In the genomic region with DNA sequence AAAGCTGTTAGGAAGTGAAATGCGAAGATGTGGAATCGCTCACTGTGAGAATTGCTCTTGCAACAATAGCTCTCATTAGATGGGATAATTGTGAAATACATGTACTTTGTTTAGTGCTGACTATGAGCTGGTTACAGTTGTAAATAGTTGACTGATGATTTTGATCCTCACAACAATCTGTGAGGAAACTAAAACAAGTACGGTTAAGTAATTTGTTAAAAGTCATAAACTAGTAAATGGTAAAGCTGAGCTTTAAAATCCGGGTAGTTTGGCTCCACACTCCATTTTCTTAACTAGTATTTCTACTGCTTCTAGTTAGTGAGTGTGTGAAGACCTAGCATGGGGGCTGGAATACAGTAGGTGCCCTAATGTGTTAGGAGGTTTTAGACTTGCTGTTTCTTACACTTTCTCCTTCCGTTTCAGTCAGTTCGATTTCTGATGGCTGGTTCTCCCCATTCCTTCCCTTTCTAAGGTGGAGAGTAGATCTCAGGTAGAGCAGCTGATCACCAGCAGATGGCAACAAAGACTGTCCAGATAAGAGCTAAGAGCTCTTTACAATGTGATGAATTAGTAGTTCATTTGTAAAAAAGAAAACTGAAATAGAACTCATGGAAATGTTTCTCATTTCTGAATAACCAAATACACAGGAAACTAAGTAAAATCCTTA, we compare ENCODE assay signal across 8 cellular contexts. TPM values are rescaled to one million over a fixed set of nuclear protein-coding genes. Genes with fewer than 3 reads are reported as not detected.
A peak's percentile ranks its signal among the peaks of the same experiment; 100 is the strongest.
DNase-seq lines count a peak whose midpoint lies in the region; ATAC-seq and TF ChIP-seq lines count a peak whose summit lies in the region.

No MANE protein-coding gene starts in this region.

- peaks cover 41% of the 10 kb centered on the region for H3K4me1 Mint-ChIP-seq in activated T-helper 2 cell treated with anti-CD3 and anti-CD28 coated beads, Interferon-gamma antibody, Interleukin-2, Interleukin-4, amounts not matched to agents 10 μg/mL and 5 μg/mL and 100 μg/mL, durations not matched to agents 14 hours and 24 hours and 36 hours (ENCODE audit: low read depth)
- H3K4me1 Mint-ChIP-seq in stimulated activated effector memory CD8-positive, alpha-beta T cell treated with anti-CD3 and anti-CD28 coated beads, Interleukin-12 subunit alpha, Interleukin-12 subunit beta, amount 100 ng/mL, for 72 hours, result peaks cover 42% of the 10 kb centered on the region

- H3K36me3 Mint-ChIP-seq in activated T-helper 2 cell treated with anti-CD3 and anti-CD28 coated beads, Interferon-gamma antibody, Interleukin-2, Interleukin-4, amounts not matched to agents 10 μg/mL and 5 μg/mL and 100 μg/mL, durations not matched to agents 14 hours and 24 hours and 36 hours (ENCODE audit: low read depth), result no peaks in the 10 kb centered on the region
- H3K36me3 Mint-ChIP-seq in stimulated activated effector memory CD8-positive, alpha-beta T cell treated with anti-CD3 and anti-CD28 coated beads, Interleukin-12 subunit alpha, Interleukin-12 subunit beta, amount 100 ng/mL, for 72 hours, result peaks cover 22% of the 10 kb centered on the region

- 59% methylated on average over 6 of the region's 6 CpGs for WGBS in hepatocyte (ENCODE audit: low lambda C conversion rate, missing lambda C conversion rate)

- H3K4me3 Mint-ChIP-seq in activated T-helper 2 cell treated with anti-CD3 and anti-CD28 coated beads, Interferon-gamma antibody, Interleukin-2, Interleukin-4, amounts not matched to agents 10 μg/mL and 5 μg/mL and 100 μg/mL, durations not matched to agents 14 hours and 24 hours and 36 hours (ENCODE audit: low read depth), result peak overlapping the region; percentile 2
- no peak overlapping the region for H3K4me3 Mint-ChIP-seq in stimulated activated effector memory CD8-positive, alpha-beta T cell treated with anti-CD3 and anti-CD28 coated beads, Interleukin-12 subunit alpha, Interleukin-12 subunit beta, amount 100 ng/mL, for 72 hours

- H3K27me3 ChIP-seq in hepatocyte, result no peaks in the 10 kb centered on the region

- ATAC-seq in HG02884 (IDR thresholded peaks at IDR 0.05; ENCODE audit: unreplicated experiment), result peak; percentile 24
- peak; percentile 35 for ATAC-seq in stimulated activated effector memory CD8-positive, alpha-beta T cell treated with anti-CD3 and anti-CD28 coated beads, Interleukin-12 subunit alpha, Interleukin-12 subunit beta, amount 100 ng/mL, for 72 hours

- no peaks in the 10 kb centered on the region for H3K36me3 ChIP-seq in hepatocyte (replicated peaks; ENCODE audit: insufficient read depth, low read depth)

- no peak overlapping the region for H2AFZ ChIP-seq in hepatocyte

- DNase-seq in activated gamma-delta T cell treated with Interleukin-2 at 50 U/mL for 16 hours (peak; percentile 22), activated gamma-delta T cell (lab: John Stamatoyannopoulos, UW) (no peak), NCI-H460 (ENCODE audit: extremely low read depth, low read depth) (peak; percentile 51), hepatocyte (ENCODE audit: low spot score) (peak; percentile 70), T-helper 9 cell (no peak)
- DNase-seq in activated T-helper 2 cell treated with anti-CD3 and anti-CD28 coated beads, Interferon-gamma antibody, Interleukin-2, Interleukin-4, amounts not matched to agents 10 μg/mL and 5 μg/mL and 100 μg/mL, durations not matched to agents 14 hours and 24 hours and 36 hours (ENCODE audit: low spot score), result peak; percentile 18
- no peak for DNase-seq in stimulated activated effector memory CD8-positive, alpha-beta T cell treated with anti-CD3 and anti-CD28 coated beads, Interleukin-12 subunit alpha, Interleukin-12 subunit beta, amount 100 ng/mL, for 72 hours (ENCODE audit: low spot score in 2 of 2)

- no peak overlapping the region for H3K27ac ChIP-seq in hepatocyte

- peak overlapping the region; percentile 3 for H3K4me2 ChIP-seq in hepatocyte

- H3K27ac Mint-ChIP-seq in activated T-helper 2 cell treated with anti-CD3 and anti-CD28 coated beads, Interferon-gamma antibody, Interleukin-2, Interleukin-4, amounts not matched to agents 10 μg/mL and 5 μg/mL and 100 μg/mL, durations not matched to agents 14 hours and 24 hours and 36 hours, result no peak overlapping the region
- peak overlapping the region; percentile 60 for H3K27ac Mint-ChIP-seq in stimulated activated effector memory CD8-positive, alpha-beta T cell treated with anti-CD3 and anti-CD28 coated beads, Interleukin-12 subunit alpha, Interleukin-12 subunit beta, amount 100 ng/mL, for 72 hours

- H3K79me2 ChIP-seq in hepatocyte, result no peaks in the 10 kb centered on the region

- no peaks in the 10 kb centered on the region for H3K9me3 Mint-ChIP-seq in activated T-helper 2 cell treated with anti-CD3 and anti-CD28 coated beads, Interferon-gamma antibody, Interleukin-2, Interleukin-4, amounts not matched to agents 10 μg/mL and 5 μg/mL and 100 μg/mL, durations not matched to agents 14 hours and 24 hours and 36 hours
- no peaks in the 10 kb centered on the region for H3K9me3 Mint-ChIP-seq in stimulated activated effector memory CD8-positive, alpha-beta T cell treated with anti-CD3 and anti-CD28 coated beads, Interleukin-12 subunit alpha, Interleukin-12 subunit beta, amount 100 ng/mL, for 72 hours

- H3K9me3 ChIP-seq in hepatocyte (ENCODE audit: low read depth), result no peaks in the 10 kb centered on the region

- TF ChIP-seq CTCF in hepatocyte (IDR thresholded peaks at IDR 0.05; ENCODE audit: poor library complexity), result peak; percentile 85

- intact Hi-C loops in activated T-helper 2 cell treated with anti-CD3 and anti-CD28 coated beads, Interferon-gamma antibody, Interleukin-2, Interleukin-4, amounts not matched to agents 10 μg/mL and 5 μg/mL and 100 μg/mL, durations not matched to agents 14 hours and 24 hours and 36 hours (cut with micrococcal nuclease), result loop anchor here (1.0 to 10.0 kb wide), 5 partner anchors 66 to 834 kb away; no protein-coding TSS in a partner anchor

- no peaks in the 10 kb centered on the region for H4K20me1 ChIP-seq in hepatocyte (ENCODE audit: insufficient read depth, poor library complexity, severe bottlenecking)

- no peak overlapping the region for H3K4me3 ChIP-seq in hepatocyte

- H3K4me1 ChIP-seq in hepatocyte (ENCODE audit: insufficient read depth), result no peaks in the 10 kb centered on the region

- H3K9me2 ChIP-seq in hepatocyte (replicated peaks; ENCODE audit: insufficient read depth), result no peaks in the 10 kb centered on the region

- no peaks in the 10 kb centered on the region for H3K27me3 Mint-ChIP-seq in activated T-helper 2 cell treated with anti-CD3 and anti-CD28 coated beads, Interferon-gamma antibody, Interleukin-2, Interleukin-4, amounts not matched to agents 10 μg/mL and 5 μg/mL and 100 μg/mL, durations not matched to agents 14 hours and 24 hours and 36 hours (ENCODE audit: low read depth)

RNA-seq across cellular contexts. Expression of gene CYP2R1, which starts 16.3 kb away (rescaled TPM):
- total RNA-seq in NCI-H460 (2014; rRNA removed; shearing (Covaris generic)), result 23.0 and 26.1 TPM in 2 replicates
- polyA plus RNA-seq in NCI-H460 (2014; cell fraction: nucleus; rRNA removed), result 23.6 and 24.3 TPM in 2 replicates
- 18.2 and 20.8 TPM in 2 replicates for total RNA-seq in activated T-helper 2 cell treated with anti-CD3 and anti-CD28 coated beads, Interferon-gamma antibody, Interleukin-2, Interleukin-4, amounts not matched to agents 10 μg/mL and 5 μg/mL and 100 μg/mL, durations not matched to agents 14 hours and 24 hours and 36 hours
- 18.1 and 25.6 TPM in 2 replicates for total RNA-seq in hepatocyte
- 15.6 and 20.4 TPM in 2 replicates for polyA plus RNA-seq in hepatocyte

Comparison
In these comparisons a context has a peak if more than half of its experiments do, and no peak if none do; other contexts are left out.
1. DNase-seq: peak in activated gamma-delta T cell treated with Interleukin-2 at 50 U/mL for 16 hours (single experiment), NCI-H460 (single experiment), activated T-helper 2 cell treated with anti-CD3 and anti-CD28 coated beads, Interferon-gamma antibody, Interleukin-2, Interleukin-4, amounts not matched to agents 10 μg/mL and 5 μg/mL and 100 μg/mL, durations not matched to agents 14 hours and 24 hours and 36 hours (single experiment) and hepatocyte (single experiment); none in activated gamma-delta T cell (single experiment), stimulated activated effector memory CD8-positive, alpha-beta T cell treated with anti-CD3 and anti-CD28 coated beads, Interleukin-12 subunit alpha, Interleukin-12 subunit beta, amount 100 ng/mL, for 72 hours (0 of 2) and T-helper 9 cell (single experiment).